Comparison of ENCODE assay signal across 14 cellular contexts in the genomic region with DNA sequence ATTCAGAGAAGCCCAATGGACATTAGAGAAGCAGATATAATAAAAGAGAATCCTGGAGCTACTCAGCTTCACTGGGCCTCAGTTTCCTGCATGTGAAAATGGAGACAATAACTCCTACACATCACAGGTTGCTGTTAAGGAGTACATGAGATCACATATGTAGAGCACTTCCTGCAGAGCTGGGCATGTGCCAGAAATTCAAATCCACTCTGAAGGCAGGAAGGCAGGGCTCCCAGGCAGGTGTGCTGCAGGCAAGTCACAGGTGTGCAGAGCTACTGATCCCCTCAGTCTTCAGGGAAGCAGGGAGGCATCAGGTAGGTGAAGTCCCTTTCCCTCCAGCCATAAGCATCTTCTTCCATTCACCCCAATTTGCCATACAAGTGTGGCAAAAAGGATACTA. TPM values are rescaled to one million over a fixed set of nuclear protein-coding genes. Genes with fewer than 3 reads are reported as not detected.
DNase-seq lines count a peak whose midpoint lies in the region; ATAC-seq, FAIRE-seq and TF ChIP-seq lines count a peak whose summit lies in the region.
"Had no signal": no experiment of that assay in that cellular context is flagged by ENCODE, and none has a peak within 500 bp of the region (broad histone marks: within the 10 kb centered on the region; RNA-seq: fewer than 3 reads in every experiment).

No MANE protein-coding gene starts in this region.

- no peaks in the 10 kb centered on the region for H3K27me3 Mint-ChIP-seq in CD4-positive, alpha-beta memory T cell

- no peaks in the 10 kb centered on the region for H3K36me3 ChIP-seq in CD4-positive, alpha-beta memory T cell (ENCODE audit: insufficient read depth, low read length)
- peaks cover 10 to 98% (median 47%) of the 10 kb centered on the region in 4 donors for H3K36me3 ChIP-seq in esophagus muscularis mucosa

- POLR2A ChIA-PET in CD4-positive, alpha-beta memory T cell (lab: Charles Lee; ENCODE audit: partially characterized antibody) = no interaction called here

- no peak for TF ChIP-seq EP300 in esophagus muscularis mucosa (IDR thresholded peaks at IDR 0.05)

- peak in 3 of 5 donors; percentile 12 to 21 (median 15) for DNase-seq in CD4-positive, alpha-beta memory T cell
- DNase-seq in GM12891 (ENCODE audit: insufficient read length, low spot score) (no peak), NCI-H510A (lab: John Stamatoyannopoulos, UW) (peak; percentile 90), esophagus muscularis mucosa (ENCODE audit: extremely low spot score) (no peak)
- DNase-seq in activated effector memory CD4-positive, alpha-beta T cell treated with Interleukin-2 at 50 U/mL for 16 hours = no peak
- DNase-seq: H9, NCI-H187 treated with DMSO at 0.1 percent for 48 hours had no signal

- intact Hi-C loops in CD4-positive, alpha-beta memory T cell (cut with micrococcal nuclease) = loop anchor here (1.0 to 5.0 kb wide), 2 partner anchors 235 to 723 kb away; a partner anchor contains a TSS
- intact Hi-C loops in esophagus muscularis mucosa (cut with DNase I) = loop anchor here (2.0 to 10.0 kb wide), 3 partner anchors 37 to 236 kb away; no protein-coding TSS in a partner anchor

- peak; percentile 71 for FAIRE-seq in GM12891 (lab: Jason Lieb, UNC)
- FAIRE-seq: astrocyte, HepG2 had no signal

- no peak overlapping the region for H3K4me3 ChIP-seq in CD4-positive, alpha-beta memory T cell (ENCODE audit: low read length in 2 of 2)
- H3K4me3 ChIP-seq in esophagus muscularis mucosa = no peak overlapping the region
- H3K4me3 ChIP-seq: BLaER1 treated with 17β-estradiol and CSF1 and Interleukin-3, amounts not matched to agents 10 nM and 100 nM had no signal

- H3K36me3 Mint-ChIP-seq in CD4-positive, alpha-beta memory T cell = no peaks in the 10 kb centered on the region
- H3K36me3 Mint-ChIP-seq: immature natural killer cell had no signal

- H3K27ac Mint-ChIP-seq in CD4-positive, alpha-beta memory T cell = peak overlapping the region in 1 of 7 donors; percentile 50
- H3K27ac Mint-ChIP-seq: immature natural killer cell had no signal

- CTCF ChIA-PET in CD4-positive, alpha-beta memory T cell (lab: Charles Lee; ENCODE audit: partially characterized antibody) = interaction anchor here (0.9 to 3.9 kb wide), 19 partner anchors 9 to 244 kb away, joined by 3 to 24 read pairs (median 6); a partner anchor contains a TSS

- no peaks in the 10 kb centered on the region for H3K9me3 ChIP-seq in CD4-positive, alpha-beta memory T cell (ENCODE audit: control insufficient read depth in 1 of 2, low read length in 2 of 2)
- H3K9me3 ChIP-seq in esophagus muscularis mucosa = no peaks in the 10 kb centered on the region
- H3K9me3 ChIP-seq: BLaER1 treated with 17β-estradiol and CSF1 and Interleukin-3, amounts not matched to agents 10 nM and 100 nM had no signal

- H3K4me1 ChIP-seq in CD4-positive, alpha-beta memory T cell (ENCODE audit: insufficient read depth, low read length) = peaks cover 17% of the 10 kb centered on the region
- peaks cover 0 to 43% (median 40%) of the 10 kb centered on the region in 4 donors for H3K4me1 ChIP-seq in esophagus muscularis mucosa

- H3K4me3 Mint-ChIP-seq in CD4-positive, alpha-beta memory T cell = peak overlapping the region in 1 of 8 donors; percentile 80
- H3K4me3 Mint-ChIP-seq: H9, immature natural killer cell had no signal

- TF ChIP-seq POLR2A in GM12891 (IDR thresholded peaks at IDR 0.05; ENCODE audit: low read depth, low read length) (no peak), esophagus muscularis mucosa (IDR thresholded peaks at IDR 0.05; ENCODE audit: low read depth) (no peak)

- H3K27ac ChIP-seq in CD4-positive, alpha-beta memory T cell (ENCODE audit: low read depth, low read length) = no peak overlapping the region
- H3K27ac ChIP-seq in esophagus muscularis mucosa (replicated peaks in 1 of 4) = peak overlapping the region; percentile 32 to 43 (median 38)

- H3K4me1 Mint-ChIP-seq in CD4-positive, alpha-beta memory T cell = peaks cover 13 to 25% (median 20%) of the 10 kb centered on the region in 4 donors
- H3K4me1 Mint-ChIP-seq: H9, immature natural killer cell had no signal

- no peak for TF ChIP-seq CTCF in esophagus muscularis mucosa (IDR thresholded peaks at IDR 0.05)

- no peaks in the 10 kb centered on the region for H3K9me3 Mint-ChIP-seq in CD4-positive, alpha-beta memory T cell
- H3K9me3 Mint-ChIP-seq: H9 had no signal

- H3K27me3 ChIP-seq in CD4-positive, alpha-beta memory T cell (ENCODE audit: insufficient read depth, low read length) = no peaks in the 10 kb centered on the region
- H3K27me3 ChIP-seq in esophagus muscularis mucosa = no peaks in the 10 kb centered on the region
- H3K27me3 ChIP-seq: BLaER1 treated with 17β-estradiol and CSF1 and Interleukin-3, amounts not matched to agents 10 nM and 100 nM had no signal

- ATAC-seq in HG02973 (IDR thresholded peaks at IDR 0.05; ENCODE audit: unreplicated experiment) = no peak
- ATAC-seq in GM19035 (IDR thresholded peaks at IDR 0.05; ENCODE audit: unreplicated experiment) = no peak
- no peak for ATAC-seq in HG03439 (IDR thresholded peaks at IDR 0.05; ENCODE audit: unreplicated experiment)

TF ChIP-seq in GM12891, 5 proteins besides CTCF, POLR2A, EP300 and RAD21:
- TF ChIP-seq PAX5 (IDR thresholded peaks at IDR 0.05; ENCODE audit: insufficient read depth, low read length, severe bottlenecking) (no peak), SPI1 (IDR thresholded peaks at IDR 0.05; ENCODE audit: low read depth, low read length) (no peak), POU2F2 (IDR thresholded peaks at IDR 0.05; ENCODE audit: low read depth, low read length) (no peak), TAF1 (IDR thresholded peaks at IDR 0.05; ENCODE audit: low read depth, low read length) (no peak), POLR2AphosphoS5 (IDR thresholded peaks at IDR 0.05; ENCODE audit: low read depth, low read length) (no peak)

RNA-seq across cellular contexts. Expression of a gene that starts 48.0 kb away (rescaled TPM):
- total RNA-seq in CD4-positive, alpha-beta memory T cell = 1 to 10 TPM; 8.1 to 8.8 TPM
- 1 to 10 TPM; 1.1 to 2.2 TPM for polyA plus RNA-seq in CD4-positive, alpha-beta memory T cell
- 30.5 TPM for polyA plus RNA-seq in GM12891 (2012; ENCODE audit: low read depth, missing spikeins)
- total RNA-seq in esophagus muscularis mucosa = 100 to 1,000 TPM; 410 to 588 (median 521) TPM

Comparison
In these comparisons a context has a peak if more than half of its experiments do, and no peak if none do; other contexts are left out.
1. DNase-seq: peak in CD4-positive, alpha-beta memory T cell (3 of 5) and NCI-H510A (single experiment); none in GM12891 (single experiment), esophagus muscularis mucosa (single experiment) and activated effector memory CD4-positive, alpha-beta T cell treated with Interleukin-2 at 50 U/mL for 16 hours (single experiment).
2. RNA of a gene that starts 48.0 kb away (total RNA-seq): 410 to 588 TPM in esophagus muscularis mucosa; 8.1 to 8.8 TPM in CD4-positive, alpha-beta memory T cell; every median in the first group is over 10 times any median in the second.